Comparison of ENCODE assay signal across 8 cellular contexts in the genomic region with DNA sequence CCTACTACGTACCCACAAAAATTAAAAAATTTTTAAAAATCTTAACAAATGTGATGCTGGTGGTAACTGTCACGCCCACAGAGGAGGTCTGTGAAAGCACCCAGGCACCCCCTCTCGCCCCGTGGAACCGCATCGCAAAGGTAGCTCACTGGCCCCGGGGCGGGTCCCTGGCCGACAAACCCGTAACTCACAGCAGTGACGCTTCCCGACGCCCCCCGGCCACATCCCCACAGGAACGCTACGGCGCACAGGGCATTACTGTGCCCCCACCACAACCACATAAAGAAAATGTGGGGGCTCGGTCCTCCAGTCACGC. TPM values are rescaled to one million over a fixed set of nuclear protein-coding genes. Genes with fewer than 3 reads are reported as not detected.
A peak's percentile ranks its signal among the peaks of the same experiment; 100 is the strongest.
DNase-seq lines count a peak whose midpoint lies in the region; ATAC-seq, FAIRE-seq and TF ChIP-seq lines count a peak whose summit lies in the region.

No MANE protein-coding gene starts in this region.

- peak overlapping the region; percentile 76 for H3K27ac ChIP-seq in CD4-positive, alpha-beta memory T cell (ENCODE audit: low read depth, low read length)
- peak overlapping the region; percentile 76 for H3K27ac ChIP-seq in neutrophil

- TF ChIP-seq POLR2A in GM12892 (IDR thresholded peaks at IDR 0.05; ENCODE audit: low read depth, low read length), result no peak

- peaks cover 4 to 22% of the 10 kb centered on the region in 2 donors for H3K36me3 Mint-ChIP-seq in CD4-positive, alpha-beta memory T cell

- TF ChIP-seq CTCF in WI38 (IDR thresholded peaks at IDR 0.05; ENCODE audit: low read depth, low read length), result no peak
- TF ChIP-seq CTCF in epithelial cell of esophagus (IDR thresholded peaks at IDR 0.05; ENCODE audit: insufficient read depth, low read depth, low read length, missing control alignments), result no peak
- no peak for TF ChIP-seq CTCF in neutrophil (IDR thresholded peaks at IDR 0.05)

- peaks cover 4% of the 10 kb centered on the region for H3K36me3 ChIP-seq in CD4-positive, alpha-beta memory T cell (ENCODE audit: insufficient read depth, low read length)
- no peaks in the 10 kb centered on the region for H3K36me3 ChIP-seq in neutrophil

- H3K27ac Mint-ChIP-seq in CD4-positive, alpha-beta memory T cell, result peak overlapping the region; percentile 10 to 93 (median 69)

- DNase-seq in CD4-positive, alpha-beta memory T cell, result peak in 1 of 5 donors; percentile 62
- DNase-seq in epithelial cell of esophagus (ENCODE audit: low read depth) (peak; percentile 6), NCI-H128 (lab: John Stamatoyannopoulos, UW; ENCODE audit: unreplicated experiment) (no peak), HCEC 1CT (no peak), GM12892 (ENCODE audit: insufficient read length) (no peak)

- H3K4me1 Mint-ChIP-seq in CD4-positive, alpha-beta memory T cell, result peaks cover 11 to 30% (median 21%) of the 10 kb centered on the region in 4 donors

- FAIRE-seq in GM12892 (lab: Jason Lieb, UNC), result no peak

- H3K4me3 Mint-ChIP-seq in CD4-positive, alpha-beta memory T cell, result peak overlapping the region; percentile 85 to 92 (median 90)

- no peaks in the 10 kb centered on the region for H3K27me3 ChIP-seq in CD4-positive, alpha-beta memory T cell (ENCODE audit: insufficient read depth, low read length)
- no peaks in the 10 kb centered on the region for H3K27me3 ChIP-seq in neutrophil

- peaks cover 15% of the 10 kb centered on the region for H3K4me1 ChIP-seq in CD4-positive, alpha-beta memory T cell (ENCODE audit: insufficient read depth, low read length)
- H3K4me1 ChIP-seq in neutrophil (ENCODE audit: control insufficient read depth in 1 of 2, insufficient read depth in 1 of 2, low read depth in 1 of 2, low read length in 1 of 2), result peaks cover 19% of the 10 kb centered on the region in 2 experiments

- ATAC-seq in HG02852 (IDR thresholded peaks at IDR 0.05; ENCODE audit: unreplicated experiment), result peak; percentile 9

- CTCF ChIA-PET in CD4-positive, alpha-beta memory T cell (lab: Charles Lee; ENCODE audit: partially characterized antibody), result interaction anchor here (1.2 to 2.7 kb wide), 4 partner anchors 81 to 118 kb away, joined by 3 to 17 read pairs (median 5); partner anchors contain the start of gene MGRN1

- intact Hi-C loops in CD4-positive, alpha-beta memory T cell (cut with micrococcal nuclease), result loop anchor here (1.0 to 2.0 kb wide), 8 partner anchors 34 to 300 kb away; partner anchors contain the start of genes GLYR1, MGRN1, NAGPA and NUDT16L1

- POLR2A ChIA-PET in CD4-positive, alpha-beta memory T cell (lab: Charles Lee; ENCODE audit: partially characterized antibody), result interaction anchor here (0.8 to 2.9 kb wide), 22 partner anchors 9 to 460 kb away, joined by 3 to 72 read pairs (median 7); partner anchors contain the start of genes GLYR1, NAGPA, NUDT16L1 and ROGDI

- no peaks in the 10 kb centered on the region for H3K9me3 ChIP-seq in CD4-positive, alpha-beta memory T cell (ENCODE audit: control insufficient read depth in 1 of 2, low read length in 2 of 2)
- H3K9me3 ChIP-seq in neutrophil, result no peaks in the 10 kb centered on the region

- peak overlapping the region; percentile 88 to 99 for H3K4me3 ChIP-seq in CD4-positive, alpha-beta memory T cell (ENCODE audit: low read length in 2 of 2)
- H3K4me3 ChIP-seq in WI38 (ENCODE audit: low read depth, low read length), result peak overlapping the region; percentile 97
- H3K4me3 ChIP-seq in epithelial cell of esophagus (ENCODE audit: low read length), result peak overlapping the region; percentile 84
- peak overlapping the region; percentile 82 to 97 for H3K4me3 ChIP-seq in neutrophil (ENCODE audit: low read depth in 1 of 2, low read length in 1 of 2)

- no peaks in the 10 kb centered on the region for H3K9me3 Mint-ChIP-seq in CD4-positive, alpha-beta memory T cell

- H3K27me3 Mint-ChIP-seq in CD4-positive, alpha-beta memory T cell, result no peaks in the 10 kb centered on the region

RNA-seq across cellular contexts. Expression of gene ANKS3, which starts 0.4 kb away (rescaled TPM):
- 10 to 100 TPM; 28.5 to 33.9 TPM for total RNA-seq in CD4-positive, alpha-beta memory T cell
- polyA plus RNA-seq in CD4-positive, alpha-beta memory T cell, result 1 to 10 TPM in 1 of 2 donors, under 1 TPM in 1; 0.91 to 5.7 TPM
- 6.8 TPM for polyA plus RNA-seq in GM12892 (2012; ENCODE audit: missing spikeins)

RNA-seq across cellular contexts. Expression of gene DNAAF8, which starts 0.6 kb away (rescaled TPM):
- under 1 TPM; 0.12 to 0.64 TPM for total RNA-seq in CD4-positive, alpha-beta memory T cell
- polyA plus RNA-seq in CD4-positive, alpha-beta memory T cell, result under 1 TPM in 1 of 2 donors, not detected in 1; 0.11 TPM
- polyA plus RNA-seq in GM12892 (2012; ENCODE audit: missing spikeins), result 0.40 TPM

RNA-seq across cellular contexts. Expression of gene ZNF500, which starts 33.3 kb away (rescaled TPM):
- total RNA-seq in CD4-positive, alpha-beta memory T cell, result 10 to 100 TPM; 33.9 to 35.6 TPM
- 10 to 100 TPM in 1 of 2 donors, 1 to 10 TPM in 1; 7.9 to 13.0 TPM for polyA plus RNA-seq in CD4-positive, alpha-beta memory T cell
- polyA plus RNA-seq in GM12892 (2012; ENCODE audit: missing spikeins), result 3.0 TPM

RNA-seq across cellular contexts. Expression of gene NUDT16L1, which starts 40.3 kb away (rescaled TPM):
- total RNA-seq in CD4-positive, alpha-beta memory T cell, result 10 to 100 TPM; 52.4 to 53.7 TPM
- polyA plus RNA-seq in CD4-positive, alpha-beta memory T cell, result 100 to 1,000 TPM in 1 of 2 donors, 10 to 100 TPM in 1; 80.1 to 125 TPM
- polyA plus RNA-seq in GM12892 (2012; ENCODE audit: missing spikeins), result 13.5 TPM

RNA-seq across cellular contexts. Expression of gene SEPTIN12, which starts 54.4 kb away (rescaled TPM):
- not detected for total RNA-seq in CD4-positive, alpha-beta memory T cell
- not detected for polyA plus RNA-seq in CD4-positive, alpha-beta memory T cell
- polyA plus RNA-seq in GM12892 (2012; ENCODE audit: missing spikeins), result not detected
